Comparison of ENCODE assay signal across 15 cellular contexts in genomic region chr5:132087661-132088060, GRCh38. TPM values are rescaled to one million over a fixed set of nuclear protein-coding genes. Genes with fewer than 3 reads are reported as not detected.
DNase-seq lines count a peak whose midpoint lies in the region; ATAC-seq and TF ChIP-seq lines count a peak whose summit lies in the region.
"Had no signal": no experiment of that assay in that cellular context is flagged by ENCODE, and none has a peak within 500 bp of the region (broad histone marks: within the 10 kb centered on the region; RNA-seq: fewer than 3 reads in every experiment).

No MANE protein-coding gene starts in this region.

- H3K27me3 ChIP-seq in BLaER1 (no peaks in the 10 kb centered on the region), sigmoid colon (no peaks in the 10 kb centered on the region)

- H3K4me1 Mint-ChIP-seq in activated CD4-positive, alpha-beta T cell treated with anti-CD3 and anti-CD28 coated beads, Interleukin-2, amount 10 ng/mL, durations not matched to agents 7 days and 5 days, result peaks cover 35% of the 10 kb centered on the region
- peaks cover 3% of the 10 kb centered on the region for H3K4me1 Mint-ChIP-seq in activated B cell treated with CpG ODN at 0.5 μM for 24 hours
- H3K4me1 Mint-ChIP-seq: H9 had no signal

- ATAC-seq in activated B cell treated with CpG ODN at 0.5 μM for 24 hours (ENCODE audit: low read depth), result no peak
- ATAC-seq in left lobe of liver, result no peak

- intact Hi-C loops in activated B cell treated with CpG ODN at 0.5 μM for 24 hours (cut with micrococcal nuclease), result no loop called here
- intact Hi-C loops in sigmoid colon (cut with DNase I), result no loop called here

- POLR2A ChIA-PET in activated CD4-positive, alpha-beta T cell treated with anti-CD3 and anti-CD28 coated beads, Interleukin-2, amount 10 ng/mL, durations not matched to agents 7 days and 5 days (lab: Charles Lee), result no interaction called here
- POLR2A ChIA-PET in activated B cell treated with CpG ODN at 0.5 μM for 24 hours (lab: Charles Lee), result no interaction called here

- H3K9me3 ChIP-seq in BLaER1 (no peaks in the 10 kb centered on the region), sigmoid colon (no peaks in the 10 kb centered on the region)
- H3K9me3 ChIP-seq: Caco-2 had no signal

- peaks cover 24% of the 10 kb centered on the region for H3K4me1 ChIP-seq in BLaER1
- H3K4me1 ChIP-seq in sigmoid colon, result no peaks in the 10 kb centered on the region
- H3K4me1 ChIP-seq: Caco-2 had no signal

- H3K4me3 Mint-ChIP-seq in activated CD4-positive, alpha-beta T cell treated with anti-CD3 and anti-CD28 coated beads, Interleukin-2, amount 10 ng/mL, durations not matched to agents 7 days and 5 days, result no peak overlapping the region
- no peak overlapping the region for H3K4me3 Mint-ChIP-seq in activated B cell treated with CpG ODN at 0.5 μM for 24 hours
- H3K4me3 Mint-ChIP-seq: CD4-positive, CD25-positive, alpha-beta regulatory T cell; H9 had no signal

- H3K9ac ChIP-seq in BLaER1, result no peak overlapping the region

- no peak for DNase-seq in activated CD4-positive, alpha-beta T cell treated with anti-CD3 and anti-CD28 coated beads, Interleukin-2, amount 10 ng/mL, durations not matched to agents 7 days and 5 days
- no peak for DNase-seq in activated CD4-positive, alpha-beta T cell treated with anti-CD3 and anti-CD28 coated beads, Interleukin-2, amount 50 U/mL, for 1 hour
- peak; percentile 12 for DNase-seq in activated B cell treated with CpG ODN at 0.5 μM for 24 hours
- peak; percentile 36 for DNase-seq in sigmoid colon
- no peak for DNase-seq in left lobe of liver (ENCODE audit: low spot score)
- no peak for DNase-seq in NCI-H345 (lab: John Stamatoyannopoulos, UW)
- DNase-seq: 8988T; Caco-2; CD4-positive, CD25-positive, alpha-beta regulatory T cell; H9 had no signal

- WGBS in sigmoid colon, 2 donors, result 75 to 82% methylated on average over 8 of the region's 8 CpGs

- TF ChIP-seq EP300 in sigmoid colon (IDR thresholded peaks at IDR 0.05), result no peak

- no peaks in the 10 kb centered on the region for H3K36me3 ChIP-seq in BLaER1
- H3K36me3 ChIP-seq in sigmoid colon, result no peaks in the 10 kb centered on the region

- peaks cover 8% of the 10 kb centered on the region for H3K9me3 Mint-ChIP-seq in activated CD4-positive, alpha-beta T cell treated with anti-CD3 and anti-CD28 coated beads, Interleukin-2, amount 10 ng/mL, durations not matched to agents 7 days and 5 days
- no peaks in the 10 kb centered on the region for H3K9me3 Mint-ChIP-seq in activated B cell treated with CpG ODN at 0.5 μM for 24 hours
- H3K9me3 Mint-ChIP-seq: H9 had no signal

- peaks cover 5% of the 10 kb centered on the region for H3K36me3 Mint-ChIP-seq in activated CD4-positive, alpha-beta T cell treated with anti-CD3 and anti-CD28 coated beads, Interleukin-2, amount 10 ng/mL, durations not matched to agents 7 days and 5 days (ENCODE audit: low read depth)
- H3K36me3 Mint-ChIP-seq in activated B cell treated with CpG ODN at 0.5 μM for 24 hours (ENCODE audit: low read depth), result no peaks in the 10 kb centered on the region
- H3K36me3 Mint-ChIP-seq: CD4-positive, CD25-positive, alpha-beta regulatory T cell had no signal

- no peak for TF ChIP-seq CTCF in activated B cell treated with CpG ODN at 0.5 μM for 24 hours (IDR thresholded peaks at IDR 0.05)
- TF ChIP-seq CTCF in sigmoid colon (IDR thresholded peaks at IDR 0.05), result no peak

- H3K4me2 ChIP-seq in BLaER1, result peak overlapping the region; percentile 23

- H3K27ac Mint-ChIP-seq in activated CD4-positive, alpha-beta T cell treated with anti-CD3 and anti-CD28 coated beads, Interleukin-2, amount 10 ng/mL, durations not matched to agents 7 days and 5 days, result peak overlapping the region; percentile 32
- H3K27ac Mint-ChIP-seq in activated B cell treated with CpG ODN at 0.5 μM for 24 hours, result no peak overlapping the region
- H3K27ac Mint-ChIP-seq: CD4-positive, CD25-positive, alpha-beta regulatory T cell; H9 had no signal

- H4K20me1 ChIP-seq in BLaER1, result no peaks in the 10 kb centered on the region

- H3K4me3 ChIP-seq in BLaER1 (no peak overlapping the region), sigmoid colon (no peak overlapping the region)

- H3K27me3 Mint-ChIP-seq in activated CD4-positive, alpha-beta T cell treated with anti-CD3 and anti-CD28 coated beads, Interleukin-2, amount 10 ng/mL, durations not matched to agents 7 days and 5 days, result no peaks in the 10 kb centered on the region
- no peaks in the 10 kb centered on the region for H3K27me3 Mint-ChIP-seq in activated B cell treated with CpG ODN at 0.5 μM for 24 hours
- H3K27me3 Mint-ChIP-seq: CD4-positive, CD25-positive, alpha-beta regulatory T cell had no signal

- H3K27ac ChIP-seq in BLaER1 (no peak overlapping the region), sigmoid colon (no peak overlapping the region)

- CTCF ChIA-PET in activated CD4-positive, alpha-beta T cell treated with anti-CD3 and anti-CD28 coated beads, Interleukin-2, amount 10 ng/mL, durations not matched to agents 7 days and 5 days (lab: Charles Lee), result interaction anchor here (0.9 to 3.2 kb wide), 7 partner anchors 9 to 151 kb away, joined by 3 to 13 read pairs (median 3); no protein-coding TSS in a partner anchor
- CTCF ChIA-PET in activated B cell treated with CpG ODN at 0.5 μM for 24 hours (lab: Charles Lee), result no interaction called here

- no peak for TF ChIP-seq POLR2A in sigmoid colon (IDR thresholded peaks at IDR 0.05)

RNA-seq across cellular contexts. Expression of gene CSF2, which starts 14.1 kb away (rescaled TPM):
- 1 to 10 TPM; 2.9 to 4.7 TPM for total RNA-seq in activated CD4-positive, alpha-beta T cell treated with anti-CD3 and anti-CD28 coated beads, Interleukin-2, amount 10 ng/mL, durations not matched to agents 7 days and 5 days
- total RNA-seq in activated B cell treated with CpG ODN at 0.5 μM for 24 hours, result 0.29 TPM in 1 of 2 replicates, not detected in the other
- not detected for total RNA-seq in sigmoid colon
- polyA plus RNA-seq in sigmoid colon, result 1 to 10 TPM in 1 of 3 donors, not detected in 2; 1.1 TPM
- not detected for total RNA-seq in left lobe of liver
- total RNA-seq: A673; Caco-2; CD4-positive, CD25-positive, alpha-beta regulatory T cell; H1; H9 had no signal
- polyA plus RNA-seq: AG04450; CD4-positive, CD25-positive, alpha-beta regulatory T cell; H1 had no signal

RNA-seq across cellular contexts. Expression of gene IL3, which starts 27.2 kb away (rescaled TPM):
- total RNA-seq in activated CD4-positive, alpha-beta T cell treated with anti-CD3 and anti-CD28 coated beads, Interleukin-2, amount 10 ng/mL, durations not matched to agents 7 days and 5 days, result under 1 TPM; 0.20 to 0.40 TPM
- total RNA-seq in activated B cell treated with CpG ODN at 0.5 μM for 24 hours (not detected in 2 replicates), sigmoid colon (not detected), left lobe of liver (not detected)
- polyA plus RNA-seq in sigmoid colon, result not detected
- total RNA-seq: A673; Caco-2; CD4-positive, CD25-positive, alpha-beta regulatory T cell; H1; H9; HT-29 had no signal
- polyA plus RNA-seq: AG04450; CD4-positive, CD25-positive, alpha-beta regulatory T cell; H1 had no signal

Comparison
In these comparisons a context has a peak if more than half of its experiments do, and no peak if none do; other contexts are left out.
1. DNase-seq: peak in activated B cell treated with CpG ODN at 0.5 μM for 24 hours (single experiment) and sigmoid colon (single experiment); none in activated CD4-positive, alpha-beta T cell treated with anti-CD3 and anti-CD28 coated beads, Interleukin-2, amount 10 ng/mL, durations not matched to agents 7 days and 5 days (single experiment), activated CD4-positive, alpha-beta T cell treated with anti-CD3 and anti-CD28 coated beads, Interleukin-2, amount 50 U/mL, for 1 hour (single experiment), left lobe of liver (single experiment) and NCI-H345 (single experiment).